18 cellular contexts compared by ENCODE assay signal in genomic region chr12:68977909-68978610, GRCh38. TPM values are rescaled to one million over a fixed set of nuclear protein-coding genes. Genes with fewer than 3 reads are reported as not detected.
DNase-seq lines count a peak whose midpoint lies in the region; ATAC-seq and TF ChIP-seq lines count a peak whose summit lies in the region.
"Had no signal": no experiment of that assay in that cellular context is flagged by ENCODE, and none has a peak within 500 bp of the region (broad histone marks: within the 10 kb centered on the region; RNA-seq: fewer than 3 reads in every experiment).

No MANE protein-coding gene starts in this region.

- intact Hi-C loops in heart left ventricle (cut with DNase I) (no loop called here), Right ventricle myocardium inferior (cut with DNase I) (no loop called here), upper lobe of right lung (cut with DNase I) (no loop called here)

- H3K27me3 ChIP-seq in heart left ventricle = no peaks in the 10 kb centered on the region
- no peaks in the 10 kb centered on the region for H3K27me3 ChIP-seq in upper lobe of right lung
- H3K27me3 ChIP-seq: suprapubic skin had no signal

- TF ChIP-seq POLR2A in heart left ventricle (IDR thresholded peaks at IDR 0.05) = no peak

- peak in 3 of 4 donors; percentile 16 to 48 (median 47) for ATAC-seq in heart left ventricle
- ATAC-seq in Right ventricle myocardium inferior = no peak
- peak; percentile 64; the same call in 2 of the 3 replicates for ATAC-seq in SK-N-SH treated with all-trans-retinoic acid at 6 μM for 48 hours
- peak; percentile 4 for ATAC-seq in left lobe of liver
- ATAC-seq in upper lobe of right lung = peak; percentile 26
- ATAC-seq: activated CD8-positive, alpha-beta T cell treated with anti-CD3 and anti-CD28 coated beads, Interleukin-2, amount 10 ng/mL, durations not matched to agents 7 days and 5 days; activated T-helper 17 cell treated with anti-CD3 and anti-CD28 coated beads, Interleukin-2, amount 50 U/mL, for 72 hours had no signal

- WGBS in heart left ventricle, 4 donors = 13 to 42% (median 39%) methylated on average over 1 of the region's 1 CpG

- H3K36me3 ChIP-seq in heart left ventricle = no peaks in the 10 kb centered on the region
- no peaks in the 10 kb centered on the region for H3K36me3 ChIP-seq in upper lobe of right lung
- H3K36me3 ChIP-seq: suprapubic skin had no signal

- H3K9me3 ChIP-seq in heart left ventricle (peaks cover 0 to 9% (median 0%) of the 10 kb centered on the region in 12 donors), upper lobe of right lung (no peaks in the 10 kb centered on the region)

- peaks cover 0 to 16% (median 6%) of the 10 kb centered on the region in 12 donors for H3K4me1 ChIP-seq in heart left ventricle
- H3K4me1 ChIP-seq in upper lobe of right lung = peaks cover 12% of the 10 kb centered on the region
- H3K4me1 ChIP-seq: suprapubic skin had no signal

- H3K27ac ChIP-seq in heart left ventricle (peak overlapping the region in 2 of 12 donors; percentile 19 to 56), upper lobe of right lung (no peak overlapping the region)
- H3K27ac ChIP-seq: suprapubic skin had no signal

- TF ChIP-seq CTCF in heart left ventricle (IDR thresholded peaks at IDR 0.05) (peak in 1 of 12 donors; percentile 17), upper lobe of right lung (IDR thresholded peaks at IDR 0.05) (no peak)

- H3K4me3 ChIP-seq in heart left ventricle = no peak overlapping the region
- H3K4me3 ChIP-seq in upper lobe of right lung = no peak overlapping the region
- H3K4me3 ChIP-seq: suprapubic skin had no signal

- no peak for DNase-seq in heart left ventricle
- no peak for DNase-seq in Right ventricle myocardium inferior (ENCODE audit: missing footprints)
- no peak for DNase-seq in left lobe of liver (ENCODE audit: low spot score)
- no peak for DNase-seq in upper lobe of right lung
- no peak for DNase-seq in NCI-H82 treated with DMSO at 0.1 percent for 48 hours (lab: John Stamatoyannopoulos, UW; ENCODE audit: unreplicated experiment)
- no peak for DNase-seq in activated CD4-positive, alpha-beta T cell treated with anti-CD3 and anti-CD28 coated beads, Interleukin-2, amount 50 U/mL, for 1 hour
- DNase-seq in stimulated activated CD4-positive, alpha-beta T cell treated with anti-CD3 and anti-CD28 coated beads, Interleukin-15, amount 100 ng/mL, for 24 hours = no peak
- DNase-seq: activated CD8-positive, alpha-beta T cell treated with anti-CD3 and anti-CD28 coated beads, Interleukin-2, amount 10 ng/mL, durations not matched to agents 7 days and 5 days; COR-L47; erythroblast; glutamatergic neuron; islet precursor cell; NCI-H345; posterior cingulate gyrus; SW 1271 had no signal

TF ChIP-seq in SK-N-SH treated with all-trans-retinoic acid at 6 μM for 48 hours, 23 proteins besides CTCF, POLR2A, EP300 and RAD21:
- no peak for TF ChIP-seq ZC3H10 (CRISPR knock-in tag; IDR thresholded peaks at IDR 0.05)
- no peak for TF ChIP-seq CSRNP3 (CRISPR knock-in tag; IDR thresholded peaks at IDR 0.05)

RNA-seq across cellular contexts. Expression of gene CPM, which starts 45.1 kb away (rescaled TPM):
- total RNA-seq in heart left ventricle = 10 to 100 TPM in 3 of 9 donors, 1 to 10 TPM in 6; 2.0 to 25.4 (median 8.8) TPM
- 10 to 100 TPM in 1 of 2 donors, 1 to 10 TPM in 1; 3.4 to 10.7 TPM for polyA plus RNA-seq in heart left ventricle
- 7.5 TPM for total RNA-seq in Right ventricle myocardium inferior
- 45.2 TPM for total RNA-seq in left lobe of liver
- total RNA-seq in upper lobe of right lung = 165 TPM
